12 cellular contexts compared by ENCODE assay signal in genomic region chr11:123129920-123130319, GRCh38.
DNase-seq lines count a peak whose midpoint lies in the region; ATAC-seq and TF ChIP-seq lines count a peak whose summit lies in the region.
"Had no signal": no experiment of that assay in that cellular context is flagged by ENCODE, and none has a peak within 500 bp of the region (broad histone marks: within the 10 kb centered on the region; RNA-seq: fewer than 3 reads in every experiment).

No MANE protein-coding gene starts in this region.

- ATAC-seq in stimulated activated naive B cell treated with anti-CD40 and anti-IgM and Interleukin-4, amounts not matched to agents 10 μg/mL and 1 μg/mL and 100 μg/mL, for 72 hours (replicated peaks): no peak
- ATAC-seq in effector memory CD8-positive, alpha-beta T cell (replicated peaks): no peak
- no peak for ATAC-seq in HG03135 (IDR thresholded peaks at IDR 0.05; ENCODE audit: unreplicated experiment)
- no peak for ATAC-seq in HG03095 (IDR thresholded peaks at IDR 0.05; ENCODE audit: unreplicated experiment)
- ATAC-seq in HG03378 (IDR thresholded peaks at IDR 0.05; ENCODE audit: unreplicated experiment): no peak

- peak overlapping the region; percentile 6 for H3K27ac Mint-ChIP-seq in activated T-helper 1 cell treated with anti-CD3 and anti-CD28 coated beads, Interleukin-12 subunit alpha, Interleukin-12 subunit beta, Interleukin-2, Interleukin-4 antibody, amounts not matched to agents 30 ng/mL and 10 ng/mL and 1 ng/mL, durations not matched to agents 14 hours and 24 hours and 36 hours
- H3K27ac Mint-ChIP-seq in glutamatergic neuron (ENCODE audit: unreplicated experiment): peak overlapping the region; percentile 29
- H3K27ac Mint-ChIP-seq in stimulated activated naive B cell treated with anti-CD40 and anti-IgM and Interleukin-4, amounts not matched to agents 10 μg/mL and 1 μg/mL and 100 μg/mL, for 72 hours: peak overlapping the region; percentile 4
- H3K27ac Mint-ChIP-seq in effector memory CD8-positive, alpha-beta T cell: peak overlapping the region in 1 of 2 donors; percentile 19
- H3K27ac Mint-ChIP-seq: activated CD4-positive, alpha-beta memory T cell treated with anti-CD3 and anti-CD28 coated beads for 36 hours; activated naive CD8-positive, alpha-beta T cell treated with anti-CD3 and anti-CD28 coated beads, Interleukin-2, amount 10 ng/mL, durations not matched to agents 7 days and 5 days had no signal

- no peak overlapping the region for H3K4me3 Mint-ChIP-seq in activated T-helper 1 cell treated with anti-CD3 and anti-CD28 coated beads, Interleukin-12 subunit alpha, Interleukin-12 subunit beta, Interleukin-2, Interleukin-4 antibody, amounts not matched to agents 30 ng/mL and 10 ng/mL and 1 ng/mL, durations not matched to agents 14 hours and 24 hours and 36 hours
- H3K4me3 Mint-ChIP-seq in glutamatergic neuron (ENCODE audit: unreplicated experiment): no peak overlapping the region
- H3K4me3 Mint-ChIP-seq in stimulated activated naive B cell treated with anti-CD40 and anti-IgM and Interleukin-4, amounts not matched to agents 10 μg/mL and 1 μg/mL and 100 μg/mL, for 72 hours: no peak overlapping the region
- no peak overlapping the region for H3K4me3 Mint-ChIP-seq in effector memory CD8-positive, alpha-beta T cell
- H3K4me3 Mint-ChIP-seq: activated CD4-positive, alpha-beta memory T cell treated with anti-CD3 and anti-CD28 coated beads for 36 hours; activated naive CD8-positive, alpha-beta T cell treated with anti-CD3 and anti-CD28 coated beads, Interleukin-2, amount 10 ng/mL, durations not matched to agents 7 days and 5 days had no signal

- DNase-seq in HCEC 1CT: peak; percentile 38
- DNase-seq in activated T-helper 1 cell treated with anti-CD3 and anti-CD28 coated beads, Interleukin-12 subunit alpha, Interleukin-12 subunit beta, Interleukin-2, Interleukin-4 antibody, amounts not matched to agents 30 ng/mL and 10 ng/mL and 1 ng/mL, durations not matched to agents 14 hours and 24 hours and 36 hours (ENCODE audit: low spot score): no peak
- DNase-seq in glutamatergic neuron: no peak
- DNase-seq in stimulated activated naive B cell treated with anti-CD40 and anti-IgM and Interleukin-4, amounts not matched to agents 10 μg/mL and 1 μg/mL and 100 μg/mL, for 72 hours: no peak
- DNase-seq in effector memory CD8-positive, alpha-beta T cell: no peak
- DNase-seq: activated CD4-positive, alpha-beta memory T cell treated with anti-CD3 and anti-CD28 coated beads for 36 hours; activated naive CD8-positive, alpha-beta T cell treated with anti-CD3 and anti-CD28 coated beads, Interleukin-2, amount 10 ng/mL, durations not matched to agents 7 days and 5 days; Calu3; NCI-H526 had no signal

- TF ChIP-seq CTCF in glutamatergic neuron (IDR thresholded peaks at IDR 0.05; ENCODE audit: partially characterized antibody, unreplicated experiment): no peak

- H3K9me3 Mint-ChIP-seq in activated T-helper 1 cell treated with anti-CD3 and anti-CD28 coated beads, Interleukin-12 subunit alpha, Interleukin-12 subunit beta, Interleukin-2, Interleukin-4 antibody, amounts not matched to agents 30 ng/mL and 10 ng/mL and 1 ng/mL, durations not matched to agents 14 hours and 24 hours and 36 hours: no peaks in the 10 kb centered on the region
- H3K9me3 Mint-ChIP-seq in glutamatergic neuron (ENCODE audit: unreplicated experiment): peaks cover 3% of the 10 kb centered on the region
- no peaks in the 10 kb centered on the region for H3K9me3 Mint-ChIP-seq in stimulated activated naive B cell treated with anti-CD40 and anti-IgM and Interleukin-4, amounts not matched to agents 10 μg/mL and 1 μg/mL and 100 μg/mL, for 72 hours
- no peaks in the 10 kb centered on the region for H3K9me3 Mint-ChIP-seq in effector memory CD8-positive, alpha-beta T cell
- H3K9me3 Mint-ChIP-seq: activated CD4-positive, alpha-beta memory T cell treated with anti-CD3 and anti-CD28 coated beads for 36 hours; activated naive CD8-positive, alpha-beta T cell treated with anti-CD3 and anti-CD28 coated beads, Interleukin-2, amount 10 ng/mL, durations not matched to agents 7 days and 5 days had no signal

- intact Hi-C loops in activated T-helper 1 cell treated with anti-CD3 and anti-CD28 coated beads, Interleukin-12 subunit alpha, Interleukin-12 subunit beta, Interleukin-2, Interleukin-4 antibody, amounts not matched to agents 30 ng/mL and 10 ng/mL and 1 ng/mL, durations not matched to agents 14 hours and 24 hours and 36 hours (cut with micrococcal nuclease): no loop called here

- H3K4me1 Mint-ChIP-seq in activated T-helper 1 cell treated with anti-CD3 and anti-CD28 coated beads, Interleukin-12 subunit alpha, Interleukin-12 subunit beta, Interleukin-2, Interleukin-4 antibody, amounts not matched to agents 30 ng/mL and 10 ng/mL and 1 ng/mL, durations not matched to agents 14 hours and 24 hours and 36 hours (ENCODE audit: low read depth): peaks cover 7% of the 10 kb centered on the region
- peaks cover 13% of the 10 kb centered on the region for H3K4me1 Mint-ChIP-seq in glutamatergic neuron (ENCODE audit: low read depth, unreplicated experiment)
- H3K4me1 Mint-ChIP-seq in stimulated activated naive B cell treated with anti-CD40 and anti-IgM and Interleukin-4, amounts not matched to agents 10 μg/mL and 1 μg/mL and 100 μg/mL, for 72 hours: no peaks in the 10 kb centered on the region
- H3K4me1 Mint-ChIP-seq in effector memory CD8-positive, alpha-beta T cell (ENCODE audit: low read depth in 2 of 2): no peaks in the 10 kb centered on the region

- no peaks in the 10 kb centered on the region for H3K36me3 Mint-ChIP-seq in activated T-helper 1 cell treated with anti-CD3 and anti-CD28 coated beads, Interleukin-12 subunit alpha, Interleukin-12 subunit beta, Interleukin-2, Interleukin-4 antibody, amounts not matched to agents 30 ng/mL and 10 ng/mL and 1 ng/mL, durations not matched to agents 14 hours and 24 hours and 36 hours (ENCODE audit: low read depth)
- H3K36me3 Mint-ChIP-seq in glutamatergic neuron (ENCODE audit: unreplicated experiment): no peaks in the 10 kb centered on the region
- no peaks in the 10 kb centered on the region for H3K36me3 Mint-ChIP-seq in stimulated activated naive B cell treated with anti-CD40 and anti-IgM and Interleukin-4, amounts not matched to agents 10 μg/mL and 1 μg/mL and 100 μg/mL, for 72 hours
- H3K36me3 Mint-ChIP-seq in effector memory CD8-positive, alpha-beta T cell (ENCODE audit: insufficient read depth): no peaks in the 10 kb centered on the region
- H3K36me3 Mint-ChIP-seq: activated CD4-positive, alpha-beta memory T cell treated with anti-CD3 and anti-CD28 coated beads for 36 hours; activated naive CD8-positive, alpha-beta T cell treated with anti-CD3 and anti-CD28 coated beads, Interleukin-2, amount 10 ng/mL, durations not matched to agents 7 days and 5 days had no signal

- peaks cover 6% of the 10 kb centered on the region for H3K27me3 Mint-ChIP-seq in activated T-helper 1 cell treated with anti-CD3 and anti-CD28 coated beads, Interleukin-12 subunit alpha, Interleukin-12 subunit beta, Interleukin-2, Interleukin-4 antibody, amounts not matched to agents 30 ng/mL and 10 ng/mL and 1 ng/mL, durations not matched to agents 14 hours and 24 hours and 36 hours (ENCODE audit: insufficient read depth)
- peaks cover 5% of the 10 kb centered on the region for H3K27me3 Mint-ChIP-seq in glutamatergic neuron (ENCODE audit: unreplicated experiment)
- H3K27me3 Mint-ChIP-seq in stimulated activated naive B cell treated with anti-CD40 and anti-IgM and Interleukin-4, amounts not matched to agents 10 μg/mL and 1 μg/mL and 100 μg/mL, for 72 hours: peaks cover 6 to 7% of the 10 kb centered on the region in 2 donors
- H3K27me3 Mint-ChIP-seq in effector memory CD8-positive, alpha-beta T cell: no peaks in the 10 kb centered on the region
- H3K27me3 Mint-ChIP-seq: activated CD4-positive, alpha-beta memory T cell treated with anti-CD3 and anti-CD28 coated beads for 36 hours had no signal
